In the genomic region with DNA sequence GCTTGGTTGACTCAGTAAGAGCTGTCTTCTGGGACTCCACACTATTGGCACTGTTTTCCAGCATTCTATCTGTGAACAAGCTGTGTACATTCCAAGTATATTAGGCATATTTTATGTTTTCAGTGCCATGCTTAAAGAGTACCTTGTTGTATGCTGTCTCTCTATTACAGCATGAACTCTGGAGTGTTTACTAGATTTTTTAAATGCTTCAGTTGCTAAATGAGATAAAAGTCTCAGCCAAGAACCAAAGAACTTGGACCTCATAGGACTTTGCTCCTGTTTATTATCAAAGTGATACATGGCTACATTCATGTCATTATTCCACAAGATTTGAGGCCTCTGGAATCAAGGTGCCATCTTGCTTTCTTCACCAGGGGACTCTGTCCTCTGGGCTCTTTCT, we compare ENCODE assay signal across 1 cellular context.
A peak's percentile ranks its signal among the peaks of the same experiment; 100 is the strongest.
TF ChIP-seq lines count a peak whose summit lies in the region.

No MANE protein-coding gene starts in this region.

TF ChIP-seq in IMR-90, 13 proteins besides CTCF, POLR2A, EP300 and RAD21:
- TF ChIP-seq CEBPB (IDR thresholded peaks at IDR 0.05; ENCODE audit: low read depth, low read length) = no peak
- no peak for TF ChIP-seq CHD1 (IDR thresholded peaks at IDR 0.05; ENCODE audit: low read depth, low read length)
- TF ChIP-seq MXI1 (IDR thresholded peaks at IDR 0.05; ENCODE audit: borderline replicate concordance, low read depth, low read length) = 0 out of 2 replicates have a peak, but pooled peaks have one; percentile 16
- TF ChIP-seq FOS (IDR thresholded peaks at IDR 0.05; ENCODE audit: low read depth, low read length) = 0 out of 2 replicates have a peak, but pooled peaks have one; percentile 11
